ENCODE assay signal across 17 cellular contexts in the genomic region with DNA sequence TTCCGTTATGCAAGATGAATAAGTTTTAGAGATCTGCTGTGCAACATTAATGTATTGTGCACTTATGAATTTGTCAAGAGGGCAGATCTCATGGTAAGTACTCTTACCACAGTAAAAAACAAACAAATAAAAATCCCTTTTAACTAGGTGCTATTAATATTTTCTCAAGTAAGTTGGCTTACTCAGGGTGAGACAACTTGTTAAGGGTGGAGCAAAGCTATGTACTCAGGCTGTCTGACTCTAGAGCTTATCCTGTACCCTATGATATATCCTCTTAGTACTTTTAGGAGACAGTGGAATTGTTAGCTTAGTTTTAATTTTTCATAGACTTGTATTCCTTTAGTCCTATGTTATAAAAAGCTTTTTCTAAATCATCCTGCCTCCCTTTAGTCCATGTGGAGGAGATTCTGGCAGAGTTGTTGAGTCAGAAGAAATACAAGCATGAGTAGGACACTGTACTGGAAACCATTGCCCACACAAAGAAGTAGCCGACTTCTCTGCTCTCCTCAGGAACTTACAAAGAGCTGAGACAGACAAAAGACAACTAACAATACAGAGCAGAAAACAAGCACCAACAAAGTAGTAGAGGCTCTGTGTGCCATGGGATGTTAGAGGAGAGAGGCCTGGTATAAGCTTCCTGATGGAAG. TPM values are rescaled to one million over a fixed set of nuclear protein-coding genes. Genes with fewer than 3 reads are reported as not detected.
A peak's percentile ranks its signal among the peaks of the same experiment; 100 is the strongest.
DNase-seq lines count a peak whose midpoint lies in the region; ATAC-seq and TF ChIP-seq lines count a peak whose summit lies in the region.
"Had no signal": no experiment of that assay in that cellular context is flagged by ENCODE, and none has a peak within 500 bp of the region (broad histone marks: within the 10 kb centered on the region; RNA-seq: fewer than 3 reads in every experiment).

No MANE protein-coding gene starts in this region.

- H3K4me2 ChIP-seq in GM23248 (ENCODE audit: unreplicated experiment), result no peak overlapping the region
- no peak overlapping the region for H3K4me2 ChIP-seq in neural progenitor cell

- H3K9me3 Mint-ChIP-seq in CD8-positive, alpha-beta T cell, result no peaks in the 10 kb centered on the region
- no peaks in the 10 kb centered on the region for H3K9me3 Mint-ChIP-seq in activated naive CD8-positive, alpha-beta T cell treated with anti-CD3 and anti-CD28 coated beads, Interleukin-2, amount 50 U/mL, for 24 hours
- H3K9me3 Mint-ChIP-seq in neural progenitor cell, result peaks cover 2% of the 10 kb centered on the region

- H3K79me2 ChIP-seq in GM23248 (ENCODE audit: insufficient read depth), result no peaks in the 10 kb centered on the region
- no peaks in the 10 kb centered on the region for H3K79me2 ChIP-seq in neural progenitor cell (ENCODE audit: low read depth)

- H3K9ac ChIP-seq in GM23248, result no peak overlapping the region
- H3K9ac ChIP-seq in neural progenitor cell, result no peak overlapping the region

- H3K36me3 ChIP-seq in CD8-positive, alpha-beta T cell (ENCODE audit: insufficient read depth, low read length), result no peaks in the 10 kb centered on the region
- no peaks in the 10 kb centered on the region for H3K36me3 ChIP-seq in GM23248 (ENCODE audit: low read depth)
- peaks cover 5% of the 10 kb centered on the region for H3K36me3 ChIP-seq in neural progenitor cell
- no peaks in the 10 kb centered on the region for H3K36me3 ChIP-seq in right atrium auricular region
- H3K36me3 ChIP-seq: heart right ventricle, tibial artery had no signal

- H3K9me2 ChIP-seq in GM23248 (ENCODE audit: insufficient read depth), result no peaks in the 10 kb centered on the region

- peaks cover 8% of the 10 kb centered on the region for H3F3A ChIP-seq in GM23248 (ENCODE audit: insufficient read depth)
- H3F3A ChIP-seq in neural progenitor cell (ENCODE audit: low read depth), result peaks cover 26% of the 10 kb centered on the region

- no peak for DNase-seq in CD8-positive, alpha-beta T cell
- DNase-seq in GM23248 (peak; percentile 58), neural progenitor cell (ENCODE audit: low spot score) (peak; percentile 16), right atrium auricular region (ENCODE audit: low spot score) (no peak), foreskin melanocyte (no peak), A172 (ENCODE audit: low spot score) (no peak)
- DNase-seq in activated naive CD8-positive, alpha-beta T cell treated with anti-CD3 and anti-CD28 coated beads, Interleukin-2, amount 50 U/mL, for 24 hours, result no peak
- DNase-seq: activated CD4-positive, alpha-beta T cell treated with anti-CD3 and anti-CD28 coated beads, Interleukin-2, amount 50 U/mL, for 48 hours; AML-193; Calu3; heart right ventricle; NCI-H1092; NCI-H524; stimulated activated CD4-positive, alpha-beta T cell treated with anti-CD3 and anti-CD28 coated beads, Interleukin-15, amount 100 ng/mL, for 24 hours; tibial artery had no signal

- H3K27ac Mint-ChIP-seq in CD8-positive, alpha-beta T cell, result peak overlapping the region; percentile 98
- H3K27ac Mint-ChIP-seq in activated naive CD8-positive, alpha-beta T cell treated with anti-CD3 and anti-CD28 coated beads, Interleukin-2, amount 50 U/mL, for 24 hours, result no peak overlapping the region
- no peak overlapping the region for H3K27ac Mint-ChIP-seq in neural progenitor cell

- in situ Hi-C loops in GM23248 (cut with MboI), result loop anchor here (5.0 kb wide), 1 partner anchor 364 kb away; no protein-coding TSS in a partner anchor

- H3K9me3 ChIP-seq in CD8-positive, alpha-beta T cell (ENCODE audit: low read length), result no peaks in the 10 kb centered on the region
- H3K9me3 ChIP-seq in GM23248 (ENCODE audit: low read depth), result no peaks in the 10 kb centered on the region
- H3K9me3 ChIP-seq in neural progenitor cell (ENCODE audit: low read depth), result no peaks in the 10 kb centered on the region
- H3K9me3 ChIP-seq in right atrium auricular region, result peaks cover 0 to 5% of the 10 kb centered on the region in 2 donors
- H3K9me3 ChIP-seq: tibial artery had no signal

- CTCF ChIA-PET in CD8-positive, alpha-beta T cell (lab: Charles Lee), result interaction anchor here (0.6 to 18.3 kb wide), 16 partner anchors 12 to 378 kb away, joined by 3 to 405 read pairs (median 4); partner anchors contain the start of gene S1PR1

- TF ChIP-seq CTCF in CD8-positive, alpha-beta T cell (IDR thresholded peaks at IDR 0.05), result no peak
- TF ChIP-seq CTCF in neural progenitor cell (IDR thresholded peaks at IDR 0.05) (no peak), right atrium auricular region (IDR thresholded peaks at IDR 0.05) (no peak)

- WGBS in GM23248 (ENCODE audit: low coverage in 1 of 2, low lambda C conversion rate in 2 of 2, missing lambda C conversion rate in 2 of 2), 2 experiments, result 76 to 90% methylated on average over 2 of the region's 2 CpGs

- H3K36me3 Mint-ChIP-seq in CD8-positive, alpha-beta T cell, result no peaks in the 10 kb centered on the region
- no peaks in the 10 kb centered on the region for H3K36me3 Mint-ChIP-seq in activated naive CD8-positive, alpha-beta T cell treated with anti-CD3 and anti-CD28 coated beads, Interleukin-2, amount 50 U/mL, for 24 hours (ENCODE audit: low read depth)
- H3K36me3 Mint-ChIP-seq in neural progenitor cell, result no peaks in the 10 kb centered on the region

- H2AFZ ChIP-seq in GM23248, result 0 out of 2 replicates have a peak overlapping the region, but pooled peaks have one; percentile 20
- peak overlapping the region; percentile 65 for H2AFZ ChIP-seq in neural progenitor cell (replicated peaks)

- peaks cover 81% of the 10 kb centered on the region for H3K4me1 Mint-ChIP-seq in CD8-positive, alpha-beta T cell (ENCODE audit: low read depth)
- peaks cover 93% of the 10 kb centered on the region for H3K4me1 Mint-ChIP-seq in activated naive CD8-positive, alpha-beta T cell treated with anti-CD3 and anti-CD28 coated beads, Interleukin-2, amount 50 U/mL, for 24 hours
- H3K4me1 Mint-ChIP-seq in neural progenitor cell, result peaks cover 39% of the 10 kb centered on the region

- H3K27ac ChIP-seq in CD8-positive, alpha-beta T cell (ENCODE audit: low read depth, low read length), result no peak overlapping the region
- no peak overlapping the region for H3K27ac ChIP-seq in GM23248
- no peak overlapping the region for H3K27ac ChIP-seq in neural progenitor cell
- H3K27ac ChIP-seq in right atrium auricular region, result no peak overlapping the region
- H3K27ac ChIP-seq: RWPE1, tibial artery had no signal

- H3K27me3 ChIP-seq in CD8-positive, alpha-beta T cell (ENCODE audit: insufficient read depth, low read length), result no peaks in the 10 kb centered on the region
- H3K27me3 ChIP-seq in GM23248 (replicated peaks; ENCODE audit: insufficient read depth), result no peaks in the 10 kb centered on the region
- H3K27me3 ChIP-seq in neural progenitor cell, result no peaks in the 10 kb centered on the region
- no peaks in the 10 kb centered on the region for H3K27me3 ChIP-seq in right atrium auricular region
- H3K27me3 ChIP-seq: heart right ventricle, tibial artery had no signal

- no peaks in the 10 kb centered on the region for H3K27me3 Mint-ChIP-seq in CD8-positive, alpha-beta T cell (ENCODE audit: low read depth)
- H3K27me3 Mint-ChIP-seq in activated naive CD8-positive, alpha-beta T cell treated with anti-CD3 and anti-CD28 coated beads, Interleukin-2, amount 50 U/mL, for 24 hours, result no peaks in the 10 kb centered on the region
- H3K27me3 Mint-ChIP-seq in neural progenitor cell (ENCODE audit: insufficient read depth, low read depth), result no peaks in the 10 kb centered on the region

- POLR2A ChIA-PET in CD8-positive, alpha-beta T cell (lab: Charles Lee), result interaction anchor here (0.7 to 4.0 kb wide), 9 partner anchors 23 to 391 kb away, joined by 3 to 56 read pairs (median 3); partner anchors contain the start of genes S1PR1 and SLC30A7

- H3K4me3 Mint-ChIP-seq in CD8-positive, alpha-beta T cell, result no peak overlapping the region
- H3K4me3 Mint-ChIP-seq in activated naive CD8-positive, alpha-beta T cell treated with anti-CD3 and anti-CD28 coated beads, Interleukin-2, amount 50 U/mL, for 24 hours, result no peak overlapping the region
- H3K4me3 Mint-ChIP-seq in neural progenitor cell, result no peak overlapping the region

- no peaks in the 10 kb centered on the region for H4K20me1 ChIP-seq in GM23248 (ENCODE audit: insufficient read depth)
- no peaks in the 10 kb centered on the region for H4K20me1 ChIP-seq in neural progenitor cell (ENCODE audit: low read depth)

- intact Hi-C loops in CD8-positive, alpha-beta T cell (cut with DNase I, micrococcal nuclease), result loop anchor here (1.0 to 5.0 kb wide), 2 partner anchors 259 to 359 kb away; partner anchors contain the start of gene DPH5 (in 1 of the 2)

- no peak for ATAC-seq in CD8-positive, alpha-beta T cell
- ATAC-seq in activated naive CD8-positive, alpha-beta T cell treated with anti-CD3 and anti-CD28 coated beads, Interleukin-2, amount 50 U/mL, for 24 hours, result peak; percentile 37
- ATAC-seq: heart right ventricle had no signal

- H3K4me1 ChIP-seq in CD8-positive, alpha-beta T cell (ENCODE audit: insufficient read depth, low read length), result peaks cover 75% of the 10 kb centered on the region
- H3K4me1 ChIP-seq in GM23248 (ENCODE audit: insufficient read depth), result peaks cover 17% of the 10 kb centered on the region
- H3K4me1 ChIP-seq in neural progenitor cell, result peaks cover 30% of the 10 kb centered on the region
- H3K4me1 ChIP-seq in right atrium auricular region, result no peaks in the 10 kb centered on the region
- H3K4me1 ChIP-seq: tibial artery had no signal

- H3K4me3 ChIP-seq in CD8-positive, alpha-beta T cell (ENCODE audit: low read depth, low read length), result no peak overlapping the region
- no peak overlapping the region for H3K4me3 ChIP-seq in GM23248
- no peak overlapping the region for H3K4me3 ChIP-seq in neural progenitor cell
- no peak overlapping the region for H3K4me3 ChIP-seq in right atrium auricular region
- H3K4me3 ChIP-seq: heart right ventricle, tibial artery had no signal

RNA-seq across cellular contexts. Expression of gene S1PR1, which starts 49.2 kb away (rescaled TPM):
- total RNA-seq in CD8-positive, alpha-beta T cell, result 100 to 1,000 TPM; 416 to 420 TPM
- total RNA-seq in GM23248 (2014; rRNA removed; shearing (Covaris generic)), result 42.6 and 44.3 TPM in 2 replicates
- 48.5 and 52.2 TPM in 2 replicates for polyA plus RNA-seq in GM23248 (2016; fragmentation: Nextera tagmentation; extraction: Ambion mirVana)
- 7.4 and 8.7 TPM in 2 replicates for total RNA-seq in neural progenitor cell (ENCODE audit: low replicate concordance)
- total RNA-seq in right atrium auricular region, result 100 to 1,000 TPM in 1 of 2 donors, 10 to 100 TPM in 1; 92.2 to 125 TPM
- 0.50 and 0.91 TPM in 2 replicates for total RNA-seq in A172 (2014; rRNA removed; shearing (Covaris generic))
- total RNA-seq: Calu3, G401 had no signal

Comparison
In these comparisons a context has a peak if more than half of its experiments do, and no peak if none do; other contexts are left out.
1. DNase-seq: peak in GM23248 (single experiment) and neural progenitor cell (single experiment); none in CD8-positive, alpha-beta T cell (0 of 7), activated naive CD8-positive, alpha-beta T cell treated with anti-CD3 and anti-CD28 coated beads, Interleukin-2, amount 50 U/mL, for 24 hours (single experiment), right atrium auricular region (single experiment), foreskin melanocyte (single experiment) and A172 (single experiment).